ENCODE assay signal across 13 cellular contexts in the genomic region with DNA sequence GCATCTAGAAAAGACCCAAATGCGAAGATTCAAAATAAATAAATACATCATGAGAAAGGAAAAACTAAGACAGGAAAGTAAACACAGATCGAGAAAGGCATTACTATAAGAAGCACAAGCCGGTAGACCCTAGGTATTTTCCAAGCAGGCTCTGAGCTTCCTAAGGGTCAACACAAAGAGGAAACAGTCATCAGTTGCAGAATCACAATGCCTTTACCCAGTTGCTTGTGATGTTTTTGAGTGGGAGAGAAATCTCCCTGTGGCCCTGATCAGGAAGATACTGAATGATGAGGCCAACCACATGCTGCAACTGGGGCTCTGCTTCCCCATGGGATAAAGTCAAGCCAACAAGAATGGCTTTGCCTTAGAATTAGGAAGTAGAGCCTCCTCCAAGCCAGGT.
DNase-seq lines count a peak whose midpoint lies in the region; ATAC-seq and TF ChIP-seq lines count a peak whose summit lies in the region.
"Had no signal": no experiment of that assay in that cellular context is flagged by ENCODE, and none has a peak within 500 bp of the region (broad histone marks: within the 10 kb centered on the region; RNA-seq: fewer than 3 reads in every experiment).

No MANE protein-coding gene starts in this region.

- H3K4me3 ChIP-seq in NB4 (ENCODE audit: low read depth, low read length) (no peak overlapping the region), smooth muscle cell (no peak overlapping the region)
- H3K4me3 ChIP-seq: hepatocyte, Peyer's patch had no signal

- intact Hi-C loops in activated CD4-positive, alpha-beta T cell treated with anti-CD3 and anti-CD28 coated beads, Interleukin-2, amount 10 ng/mL, durations not matched to agents 24 days and 14 days (cut with micrococcal nuclease): no loop called here

- H3K4me1 Mint-ChIP-seq in activated CD4-positive, alpha-beta T cell treated with anti-CD3 and anti-CD28 coated beads, Interleukin-2, amount 10 ng/mL, durations not matched to agents 24 days and 14 days: peaks cover 35% of the 10 kb centered on the region
- peaks cover 14% of the 10 kb centered on the region for H3K4me1 Mint-ChIP-seq in central memory CD8-positive, alpha-beta T cell

- no peak overlapping the region for H3K4me2 ChIP-seq in smooth muscle cell
- H3K4me2 ChIP-seq: hepatocyte had no signal

- no peak overlapping the region for H2AFZ ChIP-seq in smooth muscle cell (ENCODE audit: low read depth)
- H2AFZ ChIP-seq: hepatocyte, parathyroid adenoma had no signal

- no peaks in the 10 kb centered on the region for H3K79me2 ChIP-seq in smooth muscle cell (ENCODE audit: low read depth)
- H3K79me2 ChIP-seq: hepatocyte, parathyroid adenoma had no signal

- peak overlapping the region; percentile 15 for H3K9ac ChIP-seq in smooth muscle cell (ENCODE audit: low read depth)
- H3K9ac ChIP-seq: parathyroid adenoma had no signal

- H3F3A ChIP-seq in smooth muscle cell (ENCODE audit: low read depth): no peaks in the 10 kb centered on the region

- peak overlapping the region; percentile 2 for H3K4me3 Mint-ChIP-seq in activated CD4-positive, alpha-beta T cell treated with anti-CD3 and anti-CD28 coated beads, Interleukin-2, amount 10 ng/mL, durations not matched to agents 24 days and 14 days
- H3K4me3 Mint-ChIP-seq in central memory CD8-positive, alpha-beta T cell: no peak overlapping the region

- H3K27ac ChIP-seq in smooth muscle cell (ENCODE audit: low read depth): peak overlapping the region; percentile 70
- H3K27ac ChIP-seq: hepatocyte, parathyroid adenoma, VCaP had no signal

- peaks cover 69% of the 10 kb centered on the region for H3K36me3 Mint-ChIP-seq in activated CD4-positive, alpha-beta T cell treated with anti-CD3 and anti-CD28 coated beads, Interleukin-2, amount 10 ng/mL, durations not matched to agents 24 days and 14 days (ENCODE audit: low read depth)
- H3K36me3 Mint-ChIP-seq in central memory CD8-positive, alpha-beta T cell (ENCODE audit: insufficient read depth): peaks cover 29% of the 10 kb centered on the region

- no peak for TF ChIP-seq CTCF in NB4 (IDR thresholded peaks at IDR 0.05; ENCODE audit: low read depth, low read length)
- TF ChIP-seq CTCF in smooth muscle cell (IDR thresholded peaks at IDR 0.05; ENCODE audit: borderline replicate concordance, insufficient read depth, poor library complexity, severe bottlenecking): no peak
- TF ChIP-seq CTCF in GM10266 (IDR thresholded peaks at IDR 0.05; ENCODE audit: control insufficient read depth, insufficient read depth, low read depth, missing control alignments): no peak

- no peaks in the 10 kb centered on the region for H4K20me1 ChIP-seq in smooth muscle cell (ENCODE audit: low read depth)

- peak overlapping the region; percentile 83 for H3K27ac Mint-ChIP-seq in activated CD4-positive, alpha-beta T cell treated with anti-CD3 and anti-CD28 coated beads, Interleukin-2, amount 10 ng/mL, durations not matched to agents 24 days and 14 days
- peak overlapping the region; percentile 86 for H3K27ac Mint-ChIP-seq in central memory CD8-positive, alpha-beta T cell (ENCODE audit: low read depth)

- no peaks in the 10 kb centered on the region for H3K27me3 Mint-ChIP-seq in activated CD4-positive, alpha-beta T cell treated with anti-CD3 and anti-CD28 coated beads, Interleukin-2, amount 10 ng/mL, durations not matched to agents 24 days and 14 days
- no peaks in the 10 kb centered on the region for H3K27me3 Mint-ChIP-seq in central memory CD8-positive, alpha-beta T cell

- peaks cover 6% of the 10 kb centered on the region for H3K36me3 ChIP-seq in smooth muscle cell (ENCODE audit: low read depth)

- DNase-seq in activated CD4-positive, alpha-beta T cell treated with anti-CD3 and anti-CD28 coated beads, Interleukin-2, amount 10 ng/mL, durations not matched to agents 24 days and 14 days: no peak
- DNase-seq in activated CD4-positive, alpha-beta T cell treated with anti-CD3 and anti-CD28 coated beads for 4 hours: no peak
- DNase-seq in NB4 (ENCODE audit: low read depth) (peak; percentile 10), smooth muscle cell (lab: John Stamatoyannopoulos, UW; ENCODE audit: unreplicated experiment) (no peak), OCI-M2 (lab: John Stamatoyannopoulos, UW; ENCODE audit: unreplicated experiment) (no peak), NCI-H748 treated with DMSO at 0.1 percent for 48 hours (lab: John Stamatoyannopoulos, UW) (no peak), GM10266 (ENCODE audit: extremely low spot score) (no peak)
- DNase-seq in central memory CD8-positive, alpha-beta T cell (ENCODE audit: low spot score in 2 of 2): no peak
- DNase-seq: NCI-H526 treated with DMSO at 0.1 percent for 48 hours, Peyer's patch had no signal

- no peaks in the 10 kb centered on the region for H3K9me3 Mint-ChIP-seq in activated CD4-positive, alpha-beta T cell treated with anti-CD3 and anti-CD28 coated beads, Interleukin-2, amount 10 ng/mL, durations not matched to agents 24 days and 14 days
- H3K9me3 Mint-ChIP-seq in central memory CD8-positive, alpha-beta T cell: no peaks in the 10 kb centered on the region

- no peaks in the 10 kb centered on the region for H3K9me3 ChIP-seq in smooth muscle cell (replicated peaks; ENCODE audit: low read depth)
- H3K9me3 ChIP-seq: Peyer's patch had no signal

- 95% methylated on average over 3 of the region's 3 CpGs for WGBS in smooth muscle cell (ENCODE audit: low lambda C conversion rate)

- no peaks in the 10 kb centered on the region for H3K4me1 ChIP-seq in smooth muscle cell (ENCODE audit: low read depth)

- H3K27me3 ChIP-seq in smooth muscle cell (ENCODE audit: low read depth): no peaks in the 10 kb centered on the region
- H3K27me3 ChIP-seq: hepatocyte, Peyer's patch had no signal

- TF ChIP-seq POLR2A in NB4 (IDR thresholded peaks at IDR 0.05; ENCODE audit: extremely low read depth, insufficient read length): no peak

- ATAC-seq in central memory CD8-positive, alpha-beta T cell (replicated peaks; ENCODE audit: extremely low read depth, poor library complexity, severe bottlenecking): no peak
